In genomic region chr5:142965258-142966145, GRCh38 we compare ENCODE assay signal across 8 cellular contexts.
DNase-seq lines count a peak whose midpoint lies in the region; ATAC-seq and TF ChIP-seq lines count a peak whose summit lies in the region.
"Not testable (repeated sequence)": the region's sequence is repeated elsewhere in the genome, so short reads cannot be mapped to it uniquely, and the experiment has no call there.

No MANE protein-coding gene starts in this region.

- not testable (repeated sequence) for H3K9me3 ChIP-seq in CD8-positive, alpha-beta memory T cell (ENCODE audit: low read length); IMR-90 (ENCODE audit: control insufficient read depth, insufficient read depth, low read length); ascending aorta; esophagus muscularis mucosa; osteoblast (ENCODE audit: low read depth, low read length); tibial nerve

- H3K4ac ChIP-seq in IMR-90 (ENCODE audit: low read depth, low read length) = not testable (repeated sequence)

- not testable (repeated sequence) for H3K4me1 ChIP-seq in CD8-positive, alpha-beta memory T cell (ENCODE audit: insufficient read depth, low read length); IMR-90 (ENCODE audit: control insufficient read depth, insufficient read depth, low read length); ascending aorta; osteoblast (ENCODE audit: insufficient read depth, low read length)
- H3K4me1 ChIP-seq in esophagus muscularis mucosa (peaks cover 0 to 19% (median 13%) of the 10 kb centered on the region in 4 donors), tibial nerve (peaks cover 0 to 41% (median 14%) of the 10 kb centered on the region in 4 donors)

- H2AFZ ChIP-seq in IMR-90 (replicated peaks; ENCODE audit: low read length, poor library complexity); osteoblast (ENCODE audit: low read length): not testable (repeated sequence)

- in situ Hi-C loops in IMR-90 (cut with MboI; ENCODE audit: low sequenced_read_pairs) = not testable (repeated sequence)

- DNase-seq in CD8-positive, alpha-beta memory T cell; IMR-90; RWPE1 (ENCODE audit: low spot score); esophagus muscularis mucosa (ENCODE audit: extremely low spot score); osteoblast (ENCODE audit: insufficient read length, low spot score, missing footprints): not testable (repeated sequence)
- DNase-seq in ascending aorta (ENCODE audit: low spot score in 2 of 2) = peak in 1 of 2 donors; percentile 71
- peak; percentile 33 for DNase-seq in kidney glomerular epithelial cell (lab: John Stamatoyannopoulos, UW)
- peak; percentile 18 to 47 for DNase-seq in tibial nerve (ENCODE audit: low spot score in 2 of 2)

- not testable (repeated sequence) for H2BK120ac ChIP-seq in IMR-90 (ENCODE audit: low read depth, low read length)

- not testable (repeated sequence) for H2AK9ac ChIP-seq in IMR-90 (replicated peaks; ENCODE audit: low read depth, low read length, poor library complexity)

- peak overlapping the region in 3 of 7 donors; percentile 7 to 72 (median 43) for H3K4me3 Mint-ChIP-seq in CD8-positive, alpha-beta memory T cell

- H2BK5ac ChIP-seq in IMR-90 (ENCODE audit: low read depth, low read length, poor library complexity, severe bottlenecking) = not testable (repeated sequence)

- not testable (repeated sequence) for H4K91ac ChIP-seq in IMR-90 (ENCODE audit: insufficient read depth, low read depth, low read length)

- WGBS in IMR-90 (ENCODE audit: extremely low coverage in 2 of 2, insufficient read length in 1 of 2), 2 experiments = no CpG with 5 or more reads among the region's 17 CpGs
- 50% methylated on average over 17 of the region's 17 CpGs for WGBS in esophagus muscularis mucosa
- 28 to 47% methylated on average over 17 of the region's 17 CpGs for WGBS in tibial nerve, 2 donors

- H2AK5ac ChIP-seq in IMR-90 (ENCODE audit: low read depth, low read length) = not testable (repeated sequence)

- H3K4me3 ChIP-seq in CD8-positive, alpha-beta memory T cell (ENCODE audit: low read length); IMR-90 (ENCODE audit: insufficient read depth, low read depth, low read length); ascending aorta; esophagus muscularis mucosa; osteoblast (ENCODE audit: insufficient read depth, low read length); tibial nerve: not testable (repeated sequence)

- intact Hi-C loops in IMR-90 (cut with micrococcal nuclease); ascending aorta (cut with DNase I): not testable (repeated sequence)
- intact Hi-C loops in esophagus muscularis mucosa (cut with DNase I) = loop anchor here (2.0 kb wide), 1 partner anchor 45 kb away; no protein-coding TSS in a partner anchor

- dilution Hi-C loops in IMR-90 (cut with HindIII; ENCODE audit: low sequenced_read_pairs, unreplicated experiment) = not testable (repeated sequence)

- H3K27me3 ChIP-seq in CD8-positive, alpha-beta memory T cell (ENCODE audit: insufficient read depth, low read length, poor library complexity, severe bottlenecking); IMR-90 (ENCODE audit: control insufficient read depth, insufficient read depth, low read length); ascending aorta; esophagus muscularis mucosa; osteoblast (ENCODE audit: insufficient read depth, low read length); tibial nerve: not testable (repeated sequence)

- peaks cover 10 to 28% (median 15%) of the 10 kb centered on the region in 3 donors for H3K36me3 Mint-ChIP-seq in CD8-positive, alpha-beta memory T cell

- not testable (repeated sequence) for TF ChIP-seq EP300 in esophagus muscularis mucosa (IDR thresholded peaks at IDR 0.05); tibial nerve (IDR thresholded peaks at IDR 0.05)

- not testable (repeated sequence) for H4K8ac ChIP-seq in IMR-90 (ENCODE audit: low read depth in 2 of 2, low read length in 2 of 2)

- H3K14ac ChIP-seq in IMR-90 (replicated peaks; ENCODE audit: low read depth, low read length) = not testable (repeated sequence)

- H4K5ac ChIP-seq in IMR-90 (ENCODE audit: low read depth, low read length) = not testable (repeated sequence)

- not testable (repeated sequence) for ATAC-seq in IMR-90 (ENCODE audit: low read depth)

- H3K79me1 ChIP-seq in IMR-90 (ENCODE audit: low read depth in 1 of 2, low read length in 2 of 2) = not testable (repeated sequence)

- CTCF ChIA-PET in CD8-positive, alpha-beta memory T cell (lab: Charles Lee) = interaction anchor here (1.1 to 1.9 kb wide), 3 partner anchors 37 to 77 kb away, joined by 3 to 4 read pairs (median 4); no protein-coding TSS in a partner anchor
- CTCF ChIA-PET in IMR-90 (lab: Yijun Ruan, JAX) (interaction anchor here (1.0 kb wide), 1 partner anchor 77 kb away, joined by 3 read pairs; no protein-coding TSS in a partner anchor), RWPE1 (lab: Yijun Ruan, JAX) (interaction anchor here (0.6 to 1.3 kb wide), 3 partner anchors 13 to 1223 kb away, joined by 3 to 4 read pairs (median 4); no protein-coding TSS in a partner anchor)

- TF ChIP-seq RAD21 in IMR-90 (IDR thresholded peaks at IDR 0.05; ENCODE audit: low read length) = not testable (repeated sequence)

- H3K9me1 ChIP-seq in IMR-90 (ENCODE audit: insufficient read depth, low read length) = not testable (repeated sequence)

- not testable (repeated sequence) for H3K18ac ChIP-seq in IMR-90 (ENCODE audit: low read depth, low read length)

- not testable (repeated sequence) for H3K9me3 Mint-ChIP-seq in CD8-positive, alpha-beta memory T cell

- peak overlapping the region; percentile 38 to 96 (median 82) for H3K27ac Mint-ChIP-seq in CD8-positive, alpha-beta memory T cell

- 0 out of 2 replicates have a peak, but pooled peaks have one; percentile 2 for TF ChIP-seq CTCF in IMR-90 (conservative IDR thresholded peaks at IDR 0.05; ENCODE audit: low read depth, low read length)
- peak; percentile 45; the same call in 1 of the 2 replicates for TF ChIP-seq CTCF in RWPE1 (conservative IDR thresholded peaks at IDR 0.05; ENCODE audit: low read depth)
- peak; percentile 7 to 56 (median 54) for TF ChIP-seq CTCF in ascending aorta (IDR thresholded peaks at IDR 0.05)
- peak; percentile 48 to 63 (median 52) for TF ChIP-seq CTCF in esophagus muscularis mucosa (IDR thresholded peaks at IDR 0.05)
- TF ChIP-seq CTCF in osteoblast (IDR thresholded peaks at IDR 0.05; ENCODE audit: extremely low read depth, low read depth, low read length) = peak; percentile 22
- TF ChIP-seq CTCF in tibial nerve (IDR thresholded peaks at IDR 0.05) = peak; percentile 30 to 65 (median 45)

- H3K27ac ChIP-seq in CD8-positive, alpha-beta memory T cell (ENCODE audit: low read depth, low read length); IMR-90 (ENCODE audit: insufficient read depth, low read length); RWPE1; ascending aorta; esophagus muscularis mucosa (replicated peaks in 1 of 4); osteoblast (ENCODE audit: low read depth, low read length): not testable (repeated sequence)
- H3K27ac ChIP-seq in tibial nerve = peak overlapping the region in 2 of 4 donors; percentile 48 to 76

- H3K79me2 ChIP-seq in osteoblast (ENCODE audit: insufficient read depth, low read length) = not testable (repeated sequence)

- peaks cover 53 to 64% (median 54%) of the 10 kb centered on the region in 3 donors for H3K4me1 Mint-ChIP-seq in CD8-positive, alpha-beta memory T cell

- not testable (repeated sequence) for H3K36me3 ChIP-seq in CD8-positive, alpha-beta memory T cell (ENCODE audit: insufficient read depth, low read length); IMR-90 (ENCODE audit: control insufficient read depth, insufficient read depth, low read length); ascending aorta; esophagus muscularis mucosa; osteoblast (ENCODE audit: insufficient read depth, low read length); tibial nerve

- not testable (repeated sequence) for H2BK20ac ChIP-seq in IMR-90 (ENCODE audit: low read depth, low read length)

- not testable (repeated sequence) for H3K27me3 Mint-ChIP-seq in CD8-positive, alpha-beta memory T cell

- POLR2A ChIA-PET in CD8-positive, alpha-beta memory T cell (lab: Charles Lee) = interaction anchor here (0.6 kb wide), 1 partner anchor 243 kb away, joined by 3 read pairs; no protein-coding TSS in a partner anchor
- POLR2A ChIA-PET in IMR-90 (lab: Charles Lee; ENCODE audit: unreplicated experiment); RWPE1 (lab: Yijun Ruan, JAX; ENCODE audit: low non-redundant PET): not testable (repeated sequence)

- H3K23ac ChIP-seq in IMR-90 (ENCODE audit: low read depth, low read length) = not testable (repeated sequence)

- H3K56ac ChIP-seq in IMR-90 (ENCODE audit: extremely low read depth, insufficient read depth, low read length) = not testable (repeated sequence)

- not testable (repeated sequence) for H3K4me2 ChIP-seq in IMR-90 (ENCODE audit: low read depth, low read length); osteoblast (ENCODE audit: insufficient read depth, low read length)

- H4K20me1 ChIP-seq in IMR-90 (ENCODE audit: insufficient read depth, low read length); osteoblast (ENCODE audit: insufficient read depth, low read length): not testable (repeated sequence)

- not testable (repeated sequence) for H3K9ac ChIP-seq in IMR-90 (ENCODE audit: low read depth, low read length)

- not testable (repeated sequence) for H2BK15ac ChIP-seq in IMR-90 (ENCODE audit: low read depth, low read length)

- BruUV-seq in IMR-90 (replicated peaks; lab: Mats Ljungman, UMichigan) = not testable (repeated sequence)

- TF ChIP-seq POLR2A in IMR-90 (IDR thresholded peaks at IDR 0.05; ENCODE audit: low read depth, low read length); esophagus muscularis mucosa (IDR thresholded peaks at IDR 0.05; ENCODE audit: low read depth); tibial nerve (IDR thresholded peaks at IDR 0.05): not testable (repeated sequence)

Comparison
In these comparisons a context has a peak if more than half of its experiments do, and no peak if none do; other contexts are left out.
1. CTCF ChIP-seq: peak in every context shown above with its lines; median percentile 54 in ascending aorta; 52 in esophagus muscularis mucosa; 45 in RWPE1; 45 in tibial nerve; 22 in osteoblast; 2 in IMR-90.